Comparison of ENCODE assay signal across 20 cellular contexts in genomic region chr20:33999025-33999629, GRCh38. TPM values are rescaled to one million over a fixed set of nuclear protein-coding genes. Genes with fewer than 3 reads are reported as not detected.
DNase-seq lines count a peak whose midpoint lies in the region; ATAC-seq and TF ChIP-seq lines count a peak whose summit lies in the region.
"Had no signal": no experiment of that assay in that cellular context is flagged by ENCODE, and none has a peak within 500 bp of the region (broad histone marks: within the 10 kb centered on the region; RNA-seq: fewer than 3 reads in every experiment).

No MANE protein-coding gene starts in this region.

- WGBS in transverse colon (ENCODE audit: low coverage in 1 of 2), 2 donors = 64 to 95% methylated on average over 3 to 7 of the region's 7 CpGs

- H3K4me3 ChIP-seq in transverse colon = no peak overlapping the region

- CTCF ChIA-PET in T-cell (lab: Charles Lee) = no interaction called here

- no peaks in the 10 kb centered on the region for H3K36me3 ChIP-seq in transverse colon

- TF ChIP-seq POLR2A in transverse colon (IDR thresholded peaks at IDR 0.05) = no peak

- intact Hi-C loops in transverse colon (cut with DNase I; ENCODE audit: low total_unique reads) = no loop called here

- no peaks in the 10 kb centered on the region for H3K27me3 Mint-ChIP-seq in activated T-cell treated with anti-CD3 and anti-CD28 coated beads, Interleukin-2, amount 50 U/mL, for 24 hours
- H3K27me3 Mint-ChIP-seq in T-cell = no peaks in the 10 kb centered on the region
- H3K27me3 Mint-ChIP-seq in osteocyte (ENCODE audit: unreplicated experiment) = no peaks in the 10 kb centered on the region

- no peaks in the 10 kb centered on the region for H3K27me3 ChIP-seq in transverse colon

- peak overlapping the region; percentile 67 for H3K27ac Mint-ChIP-seq in activated T-cell treated with anti-CD3 and anti-CD28 coated beads, Interleukin-2, amount 50 U/mL, for 24 hours
- H3K27ac Mint-ChIP-seq in T-cell (peak overlapping the region in 1 of 2 donors; percentile 20), osteocyte (ENCODE audit: unreplicated experiment) (peak overlapping the region; percentile 86)

- in situ Hi-C loops in transverse colon (cut with MboI; ENCODE audit: low pct_ligation_motif_present in 1 of 4, low pct_unique_long_range_greater_than_20kb in 1 of 4, low sequenced_read_pairs in 3 of 4) = no loop called here

- TF ChIP-seq EP300 in transverse colon (IDR thresholded peaks at IDR 0.05; ENCODE audit: low read depth) = no peak

- H3K36me3 Mint-ChIP-seq in activated T-cell treated with anti-CD3 and anti-CD28 coated beads, Interleukin-2, amount 50 U/mL, for 24 hours (ENCODE audit: low read depth) = peaks cover 64% of the 10 kb centered on the region
- H3K36me3 Mint-ChIP-seq in T-cell (peaks cover 15% of the 10 kb centered on the region), osteocyte (ENCODE audit: unreplicated experiment) (peaks cover 3% of the 10 kb centered on the region)

- peak overlapping the region in 1 of 4 donors; percentile 6 for H3K27ac ChIP-seq in transverse colon
- H3K27ac ChIP-seq: 22Rv1, C4-2B had no signal

- H3K9me3 Mint-ChIP-seq in activated T-cell treated with anti-CD3 and anti-CD28 coated beads, Interleukin-2, amount 50 U/mL, for 24 hours = no peaks in the 10 kb centered on the region
- no peaks in the 10 kb centered on the region for H3K9me3 Mint-ChIP-seq in T-cell
- H3K9me3 Mint-ChIP-seq in osteocyte (ENCODE audit: unreplicated experiment) = no peaks in the 10 kb centered on the region

- POLR2A ChIA-PET in T-cell (lab: Charles Lee) = no interaction called here

- no peaks in the 10 kb centered on the region for H3K9me3 ChIP-seq in transverse colon

- no peak for ATAC-seq in T-cell (replicated peaks in 1 of 4)

- no peak overlapping the region for H3K4me3 Mint-ChIP-seq in activated T-cell treated with anti-CD3 and anti-CD28 coated beads, Interleukin-2, amount 50 U/mL, for 24 hours
- peak overlapping the region in 2 of 3 donors; percentile 46 to 93 for H3K4me3 Mint-ChIP-seq in T-cell
- H3K4me3 Mint-ChIP-seq in osteocyte (ENCODE audit: unreplicated experiment) = no peak overlapping the region

- peaks cover 82% of the 10 kb centered on the region for H3K4me1 Mint-ChIP-seq in activated T-cell treated with anti-CD3 and anti-CD28 coated beads, Interleukin-2, amount 50 U/mL, for 24 hours (ENCODE audit: low read depth)
- H3K4me1 Mint-ChIP-seq in T-cell (peaks cover 89 to 94% (median 90%) of the 10 kb centered on the region in 3 donors), osteocyte (ENCODE audit: unreplicated experiment) (peaks cover 53% of the 10 kb centered on the region)

- TF ChIP-seq CTCF in osteocyte (IDR thresholded peaks at IDR 0.05) (no peak), transverse colon (IDR thresholded peaks at IDR 0.05) (no peak)

- no peak for DNase-seq in activated T-cell treated with anti-CD3 and anti-CD28 coated beads, Interleukin-2, amount 50 U/mL, for 24 hours
- DNase-seq in activated T-cell treated with anti-CD3 and anti-CD28 coated beads for 4 hours (no peak), T-cell (no peak), fibroblast of gingiva (ENCODE audit: low read depth) (peak; percentile 53), osteocyte (ENCODE audit: extremely low spot score, unreplicated experiment) (no peak), transverse colon (no peak), mesenteric fat pad (ENCODE audit: low spot score) (no peak), hippocampal formation (lab: John Stamatoyannopoulos, UW) (no peak)
- DNase-seq: activated CD8-positive, alpha-beta memory T cell treated with anti-CD3 and anti-CD28 coated beads for 24 hours; activated effector memory CD4-positive, alpha-beta T cell treated with anti-CD3 and anti-CD28 coated beads, Interleukin-2, amount 50 U/mL, for 16 hours; aorta; DMS79; mammary epithelial cell; MM.1S; NCI-H187 treated with DMSO at 0.1 percent for 48 hours; NCI-H446; stimulated activated CD4-positive, alpha-beta T cell treated with anti-CD3 and anti-CD28 coated beads, Interleukin-15, amount 100 ng/mL, for 24 hours; stimulated activated naive CD4-positive, alpha-beta T cell had no signal

- peaks cover 57 to 85% (median 61%) of the 10 kb centered on the region in 4 donors for H3K4me1 ChIP-seq in transverse colon

RNA-seq across cellular contexts. Expression of gene RALY, which starts 5.4 kb away (rescaled TPM):
- total RNA-seq in T-cell (100 to 1,000 TPM; 110 to 126 (median 125) TPM), osteocyte (132 and 134 TPM in 2 replicates), transverse colon (100 to 1,000 TPM in 3 of 4 donors, 10 to 100 TPM in 1; 71.6 to 166 (median 149) TPM), mesenteric fat pad (92.4 TPM)

Comparison
In these comparisons a context has a peak if more than half of its experiments do, and no peak if none do; other contexts are left out.
1. H3K4me3 Mint-ChIP-seq: peak in T-cell (2 of 3); none in activated T-cell treated with anti-CD3 and anti-CD28 coated beads, Interleukin-2, amount 50 U/mL, for 24 hours (single experiment) and osteocyte (single experiment).